1 cellular context compared by ENCODE assay signal in genomic region chr13:46386996-46387851, GRCh38.
TF ChIP-seq lines count a peak whose summit lies in the region.

TSS of gene RUBCNL (minus strand) at chr13:46387252. CDS start at chr13:46372475, 14,777 bp downstream.

TF ChIP-seq in WTC11, 78 proteins besides CTCF, POLR2A, EP300 and RAD21 (continued from another document):
- no peak for TF ChIP-seq FOXP4 (CRISPR knock-in tag; IDR thresholded peaks at IDR 0.05)
